7 cellular contexts compared by ENCODE assay signal in genomic region chr3:182981038-182981380, GRCh38. TPM values are rescaled to one million over a fixed set of nuclear protein-coding genes. Genes with fewer than 3 reads are reported as not detected.
DNase-seq lines count a peak whose midpoint lies in the region; FAIRE-seq and TF ChIP-seq lines count a peak whose summit lies in the region.

No MANE protein-coding gene starts in this region.

- H3K36me3 ChIP-seq in stomach: no peaks in the 10 kb centered on the region

- DNase-seq in HFF-Myc (ENCODE audit: extremely low read depth, low read depth): no peak
- DNase-seq in activated T-helper 2 cell treated with anti-CD3 and anti-CD28 coated beads, Interferon-gamma antibody, Interleukin-2, Interleukin-4, amounts not matched to agents 10 μg/mL and 5 μg/mL and 100 μg/mL, durations not matched to agents 14 hours and 24 hours and 36 hours (ENCODE audit: low spot score): no peak
- DNase-seq in stomach: no peak
- DNase-seq in GM12891 (ENCODE audit: insufficient read length, low spot score): no peak
- no peak for DNase-seq in SIG-M5 (lab: John Stamatoyannopoulos, UW)
- no peak for DNase-seq in stimulated activated CD4-positive, alpha-beta T cell treated with anti-CD3 and anti-CD28 coated beads, Interleukin-2, amount 100 ng/mL, for 24 hours

- TF ChIP-seq CTCF in HFF-Myc (IDR thresholded peaks at IDR 0.05; ENCODE audit: low read depth, low read length, missing control alignments): no peak
- no peak for TF ChIP-seq CTCF in stomach (IDR thresholded peaks at IDR 0.05)

- H3K4me3 ChIP-seq in HFF-Myc (replicated peaks; ENCODE audit: low read depth, low read length) (peak overlapping the region; percentile 88), iPS-18c (ENCODE audit: insufficient read depth, low read depth, low read length) (peak overlapping the region; percentile 39; the same call in 1 of the 2 replicates), stomach (peak overlapping the region; percentile 83 to 99 (median 96))

- H3K27me3 Mint-ChIP-seq in activated T-helper 2 cell treated with anti-CD3 and anti-CD28 coated beads, Interferon-gamma antibody, Interleukin-2, Interleukin-4, amounts not matched to agents 10 μg/mL and 5 μg/mL and 100 μg/mL, durations not matched to agents 14 hours and 24 hours and 36 hours (ENCODE audit: low read depth): no peaks in the 10 kb centered on the region

- no peaks in the 10 kb centered on the region for H3K9me3 Mint-ChIP-seq in activated T-helper 2 cell treated with anti-CD3 and anti-CD28 coated beads, Interferon-gamma antibody, Interleukin-2, Interleukin-4, amounts not matched to agents 10 μg/mL and 5 μg/mL and 100 μg/mL, durations not matched to agents 14 hours and 24 hours and 36 hours

- H3K27ac ChIP-seq in stomach: peak overlapping the region; percentile 23 to 95 (median 91)

- peaks cover 14 to 40% (median 29%) of the 10 kb centered on the region in 4 donors for H3K4me1 ChIP-seq in stomach

- no peaks in the 10 kb centered on the region for H3K27me3 ChIP-seq in stomach

- H3K27ac Mint-ChIP-seq in activated T-helper 2 cell treated with anti-CD3 and anti-CD28 coated beads, Interferon-gamma antibody, Interleukin-2, Interleukin-4, amounts not matched to agents 10 μg/mL and 5 μg/mL and 100 μg/mL, durations not matched to agents 14 hours and 24 hours and 36 hours: peak overlapping the region; percentile 83

- TF ChIP-seq POLR2A in stomach (IDR thresholded peaks at IDR 0.05): no peak
- no peak for TF ChIP-seq POLR2A in GM12891 (IDR thresholded peaks at IDR 0.05; ENCODE audit: low read depth, low read length)

- peaks cover 5% of the 10 kb centered on the region for H3K36me3 Mint-ChIP-seq in activated T-helper 2 cell treated with anti-CD3 and anti-CD28 coated beads, Interferon-gamma antibody, Interleukin-2, Interleukin-4, amounts not matched to agents 10 μg/mL and 5 μg/mL and 100 μg/mL, durations not matched to agents 14 hours and 24 hours and 36 hours (ENCODE audit: low read depth)

- H3K4me3 Mint-ChIP-seq in activated T-helper 2 cell treated with anti-CD3 and anti-CD28 coated beads, Interferon-gamma antibody, Interleukin-2, Interleukin-4, amounts not matched to agents 10 μg/mL and 5 μg/mL and 100 μg/mL, durations not matched to agents 14 hours and 24 hours and 36 hours (ENCODE audit: low read depth): peak overlapping the region; percentile 81

- intact Hi-C loops in activated T-helper 2 cell treated with anti-CD3 and anti-CD28 coated beads, Interferon-gamma antibody, Interleukin-2, Interleukin-4, amounts not matched to agents 10 μg/mL and 5 μg/mL and 100 μg/mL, durations not matched to agents 14 hours and 24 hours and 36 hours (cut with micrococcal nuclease): no loop called here
- intact Hi-C loops in stomach (cut with DNase I; ENCODE audit: low total_unique reads): no loop called here

- no peak for TF ChIP-seq EP300 in stomach (IDR thresholded peaks at IDR 0.05)

- H3K4me1 Mint-ChIP-seq in activated T-helper 2 cell treated with anti-CD3 and anti-CD28 coated beads, Interferon-gamma antibody, Interleukin-2, Interleukin-4, amounts not matched to agents 10 μg/mL and 5 μg/mL and 100 μg/mL, durations not matched to agents 14 hours and 24 hours and 36 hours (ENCODE audit: low read depth): peaks cover 31% of the 10 kb centered on the region

- H3K9me3 ChIP-seq in iPS-18c (ENCODE audit: control insufficient read depth, insufficient read depth, low read length) (no peaks in the 10 kb centered on the region), stomach (no peaks in the 10 kb centered on the region)

- FAIRE-seq in GM12891 (lab: Jason Lieb, UNC): no peak

- whole genome bisulfite sequencing in stomach, 5 donors: 63 to 69% (median 67%) methylated on average over 10 of the region's 10 CpGs

TF ChIP-seq in GM12891, 5 proteins besides CTCF, POLR2A, EP300 and RAD21:
- TF ChIP-seq PAX5 (IDR thresholded peaks at IDR 0.05; ENCODE audit: insufficient read depth, low read length, severe bottlenecking) (no peak), SPI1 (IDR thresholded peaks at IDR 0.05; ENCODE audit: low read depth, low read length) (no peak), TAF1 (IDR thresholded peaks at IDR 0.05; ENCODE audit: low read depth, low read length) (no peak), POU2F2 (IDR thresholded peaks at IDR 0.05; ENCODE audit: low read depth, low read length) (no peak), POLR2AphosphoS5 (IDR thresholded peaks at IDR 0.05; ENCODE audit: low read depth, low read length) (no peak)

RNA-seq across cellular contexts. Expression of gene DCUN1D1, which starts 0.7 kb away (rescaled TPM):
- 59.8 and 64.8 TPM in 2 replicates for total RNA-seq in activated T-helper 2 cell treated with anti-CD3 and anti-CD28 coated beads, Interferon-gamma antibody, Interleukin-2, Interleukin-4, amounts not matched to agents 10 μg/mL and 5 μg/mL and 100 μg/mL, durations not matched to agents 14 hours and 24 hours and 36 hours
- total RNA-seq in stomach: 10 to 100 TPM; 10.4 to 56.4 (median 21.3) TPM
- polyA plus RNA-seq in stomach: 10 to 100 TPM in 2 of 3 donors, 1 to 10 TPM in 1; 7.0 to 12.8 (median 10.6) TPM
- polyA plus RNA-seq in GM12891 (2012; ENCODE audit: low read depth, missing spikeins): 8.1 TPM

Comparison
In these comparisons a context has a peak if more than half of its experiments do, and no peak if none do; other contexts are left out.
1. H3K4me3 ChIP-seq: peak in every context shown above with its lines; median percentile 96 in stomach; 88 in HFF-Myc; 39 in iPS-18c.